Comparison of ENCODE assay signal across 12 cellular contexts in genomic region chr6:22236626-22237414, GRCh38.
A peak's percentile ranks its signal among the peaks of the same experiment; 100 is the strongest.
DNase-seq lines count a peak whose midpoint lies in the region; ATAC-seq and TF ChIP-seq lines count a peak whose summit lies in the region.
"Had no signal": no experiment of that assay in that cellular context is flagged by ENCODE, and none has a peak within 500 bp of the region (broad histone marks: within the 10 kb centered on the region; RNA-seq: fewer than 3 reads in every experiment).

No MANE protein-coding gene starts in this region.

- H3K4me1 ChIP-seq in adipocyte (ENCODE audit: control insufficient read depth, insufficient read depth, low read length): peaks cover 31% of the 10 kb centered on the region

- no peaks in the 10 kb centered on the region for H3K27me3 ChIP-seq in adipocyte (replicated peaks; ENCODE audit: control insufficient read depth, insufficient read depth, low read length)

- H3K27me3 Mint-ChIP-seq in activated CD4-positive, alpha-beta T cell treated with anti-CD3 and anti-CD28 coated beads, Interleukin-2, amount 10 ng/mL, durations not matched to agents 24 days and 14 days: no peaks in the 10 kb centered on the region
- H3K27me3 Mint-ChIP-seq: central memory CD8-positive, alpha-beta T cell had no signal

- in situ Hi-C loops in ACHN (cut with HindIII; ENCODE audit: low pct_ligation_motif_present, low pct_unique_long_range_greater_than_20kb, low sequenced_read_pairs): no loop called here

- no peak overlapping the region for H3K4me3 Mint-ChIP-seq in activated CD4-positive, alpha-beta T cell treated with anti-CD3 and anti-CD28 coated beads, Interleukin-2, amount 10 ng/mL, durations not matched to agents 24 days and 14 days
- H3K4me3 Mint-ChIP-seq: central memory CD8-positive, alpha-beta T cell; stimulated activated effector memory CD8-positive, alpha-beta T cell treated with anti-CD3 and anti-CD28 coated beads, Interleukin-12 subunit alpha, Interleukin-12 subunit beta, amount 100 ng/mL, for 72 hours had no signal

- no peaks in the 10 kb centered on the region for H3K9me3 Mint-ChIP-seq in activated CD4-positive, alpha-beta T cell treated with anti-CD3 and anti-CD28 coated beads, Interleukin-2, amount 10 ng/mL, durations not matched to agents 24 days and 14 days

- DNase-seq in ACHN: peak; percentile 84
- peak; percentile 79 for DNase-seq in HPDE6-E6E7 (ENCODE audit: extremely low spot score)
- peak; percentile 79 for DNase-seq in adipocyte (ENCODE audit: low read depth)
- peak; percentile 22 for DNase-seq in hepatic stellate cell (ENCODE audit: low spot score)
- DNase-seq in activated CD4-positive, alpha-beta T cell treated with anti-CD3 and anti-CD28 coated beads, Interleukin-2, amount 10 ng/mL, durations not matched to agents 24 days and 14 days: no peak
- no peak for DNase-seq in HEK293T (ENCODE audit: extremely low spot score)
- DNase-seq in NCI-H2107 treated with DMSO at 0.1 percent for 48 hours (lab: John Stamatoyannopoulos, UW; ENCODE audit: unreplicated experiment): no peak
- DNase-seq: activated T-cell treated with anti-CD3 and anti-CD28 coated beads, Interleukin-2, amount 50 U/mL, for 1 hour; NCI-H748 treated with DMSO at 0.1 percent for 48 hours had no signal

- no peak overlapping the region for H3K4me3 ChIP-seq in adipocyte (ENCODE audit: low read length)

- H3K36me3 ChIP-seq in adipocyte (ENCODE audit: control insufficient read depth, insufficient read depth, low read length, severe bottlenecking): no peaks in the 10 kb centered on the region

- no peak overlapping the region for H3K27ac Mint-ChIP-seq in activated CD4-positive, alpha-beta T cell treated with anti-CD3 and anti-CD28 coated beads, Interleukin-2, amount 10 ng/mL, durations not matched to agents 24 days and 14 days
- H3K27ac Mint-ChIP-seq: stimulated activated effector memory CD8-positive, alpha-beta T cell treated with anti-CD3 and anti-CD28 coated beads, Interleukin-12 subunit alpha, Interleukin-12 subunit beta, amount 100 ng/mL, for 72 hours had no signal

- POLR2A ChIA-PET in HEK293T (lab: Yijun Ruan, JAX): no interaction called here

- no peaks in the 10 kb centered on the region for H3K9me3 ChIP-seq in adipocyte (ENCODE audit: control insufficient read depth, low read length)

- no peak for ATAC-seq in GM18868 (IDR thresholded peaks at IDR 0.05; ENCODE audit: unreplicated experiment)
- ATAC-seq: stimulated activated effector memory CD8-positive, alpha-beta T cell treated with anti-CD3 and anti-CD28 coated beads, Interleukin-12 subunit alpha, Interleukin-12 subunit beta, amount 100 ng/mL, for 72 hours had no signal

- H3K4me1 Mint-ChIP-seq in activated CD4-positive, alpha-beta T cell treated with anti-CD3 and anti-CD28 coated beads, Interleukin-2, amount 10 ng/mL, durations not matched to agents 24 days and 14 days: no peaks in the 10 kb centered on the region
- H3K4me1 Mint-ChIP-seq: central memory CD8-positive, alpha-beta T cell; stimulated activated effector memory CD8-positive, alpha-beta T cell treated with anti-CD3 and anti-CD28 coated beads, Interleukin-12 subunit alpha, Interleukin-12 subunit beta, amount 100 ng/mL, for 72 hours had no signal

- CTCF ChIA-PET in HEK293T (lab: Yijun Ruan, JAX): no interaction called here

- intact Hi-C loops in activated CD4-positive, alpha-beta T cell treated with anti-CD3 and anti-CD28 coated beads, Interleukin-2, amount 10 ng/mL, durations not matched to agents 24 days and 14 days (cut with micrococcal nuclease): no loop called here

- H3K9ac ChIP-seq in adipocyte (ENCODE audit: low read length): no peak overlapping the region

- no peaks in the 10 kb centered on the region for H3K36me3 Mint-ChIP-seq in activated CD4-positive, alpha-beta T cell treated with anti-CD3 and anti-CD28 coated beads, Interleukin-2, amount 10 ng/mL, durations not matched to agents 24 days and 14 days (ENCODE audit: low read depth)
- H3K36me3 Mint-ChIP-seq: stimulated activated effector memory CD8-positive, alpha-beta T cell treated with anti-CD3 and anti-CD28 coated beads, Interleukin-12 subunit alpha, Interleukin-12 subunit beta, amount 100 ng/mL, for 72 hours had no signal

TF ChIP-seq in HEK293T, 16 proteins besides CTCF, POLR2A, EP300 and RAD21:
- no peak for TF ChIP-seq FOXK2 (IDR thresholded peaks at IDR 0.05)
- no peak for TF ChIP-seq ZNF384 (IDR thresholded peaks at IDR 0.05)
- no peak for TF ChIP-seq CTBP1 (IDR thresholded peaks at IDR 0.05; ENCODE audit: borderline replicate concordance)
- TF ChIP-seq TARDBP (IDR thresholded peaks at IDR 0.05): no peak
- TF ChIP-seq ELF4 (IDR thresholded peaks at IDR 0.05): no peak
- no peak for TF ChIP-seq SP1 (IDR thresholded peaks at IDR 0.05)
- TF ChIP-seq HDGF (IDR thresholded peaks at IDR 0.05; ENCODE audit: borderline replicate concordance): no peak

Comparison
In these comparisons a context has a peak if more than half of its experiments do, and no peak if none do; other contexts are left out.
1. DNase-seq: peak in ACHN (single experiment), HPDE6-E6E7 (single experiment), adipocyte (single experiment) and hepatic stellate cell (single experiment); none in activated CD4-positive, alpha-beta T cell treated with anti-CD3 and anti-CD28 coated beads, Interleukin-2, amount 10 ng/mL, durations not matched to agents 24 days and 14 days (single experiment), HEK293T (single experiment) and NCI-H2107 treated with DMSO at 0.1 percent for 48 hours (single experiment).